9 cellular contexts compared by ENCODE assay signal in the genomic region with DNA sequence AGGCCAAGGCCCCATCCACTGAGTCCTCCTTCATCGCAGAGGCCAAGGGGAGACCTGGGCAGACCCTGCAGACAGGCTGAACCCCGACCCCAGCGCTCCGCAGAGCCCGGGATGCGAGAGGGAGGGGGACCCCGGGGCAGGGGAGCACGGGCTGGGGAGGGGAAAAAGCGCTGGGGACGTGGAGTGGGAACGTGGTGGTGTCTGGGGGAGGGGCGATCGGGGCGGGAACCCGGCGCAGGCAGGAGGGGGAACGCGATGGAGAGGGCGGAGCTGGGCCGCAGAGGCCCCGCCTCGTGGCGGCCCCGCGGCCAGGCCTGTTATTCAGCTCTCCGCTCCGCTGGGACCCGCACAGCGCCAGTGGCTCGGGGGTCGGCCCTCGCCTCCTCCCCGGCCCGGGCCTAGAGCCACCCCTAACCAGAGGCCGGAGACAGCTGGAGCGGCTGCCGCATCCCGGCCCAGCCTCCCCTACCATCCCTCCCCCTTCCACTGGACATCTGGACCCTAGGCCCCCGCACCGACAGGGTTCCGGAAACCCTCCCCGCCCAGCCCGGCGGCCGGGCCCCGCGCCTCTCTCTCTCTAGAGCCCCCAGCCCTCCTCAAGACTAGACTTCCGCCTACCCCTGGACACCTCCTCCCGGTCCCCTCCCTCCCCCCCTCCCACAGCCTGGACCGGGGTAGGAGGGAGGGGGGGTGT. TPM values are rescaled to one million over a fixed set of nuclear protein-coding genes. Genes with fewer than 3 reads are reported as not detected.
DNase-seq lines count a peak whose midpoint lies in the region; ATAC-seq, FAIRE-seq and TF ChIP-seq lines count a peak whose summit lies in the region.
"Had no signal": no experiment of that assay in that cellular context is flagged by ENCODE, and none has a peak within 500 bp of the region (broad histone marks: within the 10 kb centered on the region; RNA-seq: fewer than 3 reads in every experiment).

A gene (plus strand): TSS at position 320 of the 694 bp plus-strand sequence. CDS start 460 bp downstream, outside the sequence.

- peaks cover 17% of the 10 kb centered on the region for H3K36me3 Mint-ChIP-seq in neural crest cell (ENCODE audit: low read depth)

- no peaks in the 10 kb centered on the region for H3K79me2 ChIP-seq in DND-41 (ENCODE audit: insufficient read depth, low read length)

- H3K4me1 Mint-ChIP-seq in neural crest cell = peaks cover 33% of the 10 kb centered on the region

- peaks cover 36% of the 10 kb centered on the region for H3K27me3 ChIP-seq in DND-41 (ENCODE audit: insufficient read depth, low read length, poor library complexity)

- peaks cover 6% of the 10 kb centered on the region for H3K27me3 Mint-ChIP-seq in neural crest cell (ENCODE audit: low read depth)

- DNase-seq in DND-41 = no peak
- no peak for DNase-seq in HFF-Myc (ENCODE audit: extremely low read depth, low read depth)
- peak; percentile 96 for DNase-seq in NCI-H82 (lab: John Stamatoyannopoulos, UW)
- peak; percentile 35 for DNase-seq in activated gamma-delta T cell treated with Interleukin-2 at 50 U/mL for 16 hours
- peak; percentile 88 to 90 for DNase-seq in frontal cortex (ENCODE audit: low spot score in 2 of 2)
- DNase-seq in neural crest cell (ENCODE audit: low read depth, low spot score) = peak; percentile 70
- DNase-seq in RPMI8226 = no peak

- H3K9me3 Mint-ChIP-seq in neural crest cell = no peaks in the 10 kb centered on the region

- no peaks in the 10 kb centered on the region for H3K36me3 ChIP-seq in DND-41 (ENCODE audit: insufficient read depth, low read length)

- TF ChIP-seq CTCF in DND-41 (IDR thresholded peaks at IDR 0.05; ENCODE audit: borderline replicate concordance, extremely low read depth, low read length, poor library complexity, severe bottlenecking) (no peak), HFF-Myc (IDR thresholded peaks at IDR 0.05; ENCODE audit: low read depth, low read length, missing control alignments) (no peak), neural crest cell (conservative IDR thresholded peaks at IDR 0.05) (no peak)

- H4K20me1 ChIP-seq in DND-41 (ENCODE audit: insufficient read depth, low read length) = no peaks in the 10 kb centered on the region

- H3K9me3 ChIP-seq in DND-41 (ENCODE audit: insufficient read depth, low read length, severe bottlenecking) = no peaks in the 10 kb centered on the region

- no peaks in the 10 kb centered on the region for H3K4me1 ChIP-seq in DND-41 (ENCODE audit: insufficient read depth, low read length)

- H3K27ac Mint-ChIP-seq in neural crest cell (ENCODE audit: unreplicated experiment) = peak within 1 kb of the TSS; percentile 27

- H3K4me2 ChIP-seq in DND-41 (ENCODE audit: insufficient read depth, low read length) = no peak within 1 kb of the TSS

- no peak for FAIRE-seq in frontal cortex (lab: Jason Lieb, UNC)
- FAIRE-seq: TTC549 had no signal

- H3K4me3 Mint-ChIP-seq in neural crest cell = peak within 1 kb of the TSS; percentile 94

- ATAC-seq in DND-41 (ENCODE audit: insufficient read depth, low read depth) (0 out of 3 replicates have a peak, but pooled peaks have one; percentile 21), HG03135 (IDR thresholded peaks at IDR 0.05; ENCODE audit: unreplicated experiment) (no peak)

- H3K27ac ChIP-seq in DND-41 (ENCODE audit: low read length) = no peak within 1 kb of the TSS

- H3K4me3 ChIP-seq in DND-41 (ENCODE audit: low read depth in 1 of 2, low read length in 2 of 2) = no peak within 1 kb of the TSS
- H3K4me3 ChIP-seq in HFF-Myc (replicated peaks; ENCODE audit: low read depth, low read length) = peak within 1 kb of the TSS; percentile 54

- H2AFZ ChIP-seq in DND-41 (ENCODE audit: low read depth, low read length) = no peak within 1 kb of the TSS

- H3K9ac ChIP-seq in DND-41 (ENCODE audit: low read depth, low read length) = no peak within 1 kb of the TSS

RNA-seq across cellular contexts. Expression of the gene that starts here (rescaled TPM):
- 38.3 TPM for total RNA-seq in frontal cortex
- total RNA-seq in neural crest cell = 41.2 and 43.8 TPM in 2 replicates

Comparison
In these comparisons a context has a peak if more than half of its experiments do, and no peak if none do; other contexts are left out.
1. DNase-seq: peak in NCI-H82 (single experiment), activated gamma-delta T cell treated with Interleukin-2 at 50 U/mL for 16 hours (single experiment), frontal cortex (2 of 2) and neural crest cell (single experiment); none in DND-41 (single experiment), HFF-Myc (single experiment) and RPMI8226 (single experiment).